Comparison of ENCODE assay signal across 23 cellular contexts in genomic region chr10:120543291-120543690, GRCh38.
"Had no signal": no experiment of that assay in that cellular context is flagged by ENCODE, and none has a peak within 500 bp of the region (broad histone marks: within the 10 kb centered on the region; RNA-seq: fewer than 3 reads in every experiment).

No MANE protein-coding gene starts in this region.

- H3K36me3 Mint-ChIP-seq: activated naive CD4-positive, alpha-beta T cell treated with anti-CD3 and anti-CD28 coated beads, Interleukin-2, amount 10 ng/mL, durations not matched to agents 7 days and 5 days; activated naive CD8-positive, alpha-beta T cell treated with anti-CD3 and anti-CD28 coated beads for 36 hours; T-cell had no signal

- ATAC-seq: activated CD8-positive, alpha-beta T cell treated with anti-CD3 and anti-CD28 coated beads for 36 hours; activated T-cell treated with anti-CD3 and anti-CD28 coated beads, Interleukin-2, amount 50 U/mL, for 72 hours; Right ventricle myocardium inferior; T-cell had no signal

- H3K4me3 Mint-ChIP-seq: activated CD8-positive, alpha-beta T cell treated with anti-CD3 and anti-CD28 coated beads for 36 hours; activated naive CD4-positive, alpha-beta T cell treated with anti-CD3 and anti-CD28 coated beads, Interleukin-2, amount 10 ng/mL, durations not matched to agents 7 days and 5 days; activated naive CD8-positive, alpha-beta T cell treated with anti-CD3 and anti-CD28 coated beads for 36 hours; activated T-cell treated with anti-CD3 and anti-CD28 coated beads, Interleukin-2, amount 50 U/mL, for 72 hours; T-cell had no signal

- H3K4me3 ChIP-seq: cardiac muscle cell, colonic mucosa, SK-N-MC had no signal

- H3K27ac Mint-ChIP-seq: activated CD8-positive, alpha-beta T cell treated with anti-CD3 and anti-CD28 coated beads for 36 hours; activated naive CD4-positive, alpha-beta T cell treated with anti-CD3 and anti-CD28 coated beads, Interleukin-2, amount 10 ng/mL, durations not matched to agents 7 days and 5 days; activated naive CD8-positive, alpha-beta T cell treated with anti-CD3 and anti-CD28 coated beads for 36 hours; activated T-cell treated with anti-CD3 and anti-CD28 coated beads, Interleukin-2, amount 50 U/mL, for 72 hours; activated T-helper 2 cell treated with anti-CD3 and anti-CD28 coated beads, Interferon-gamma antibody, Interleukin-2, Interleukin-4, amounts not matched to agents 10 μg/mL and 5 μg/mL and 100 μg/mL, durations not matched to agents 14 hours and 24 hours and 36 hours; T-cell had no signal

- DNase-seq: activated CD4-positive, CD25-positive, alpha-beta regulatory T cell; activated CD8-positive, alpha-beta memory T cell treated with anti-CD3 and anti-CD28 coated beads, Interleukin-2, amount 50 U/mL, for 4 hours; activated CD8-positive, alpha-beta T cell treated with anti-CD3 and anti-CD28 coated beads for 36 hours; activated gamma-delta T cell treated with Interleukin-2 at 50 U/mL for 16 hours; activated naive CD4-positive, alpha-beta T cell treated with anti-CD3 and anti-CD28 coated beads, Interleukin-2, amount 10 ng/mL, durations not matched to agents 7 days and 5 days; activated naive CD8-positive, alpha-beta T cell treated with anti-CD3 and anti-CD28 coated beads for 36 hours; activated T-cell treated with anti-CD3 and anti-CD28 coated beads, Interleukin-2, amount 50 U/mL, for 72 hours; brain microvascular endothelial cell; colonic mucosa; MM.1S; NCI-H1105; NCI-H1436; NCI-H1694 treated with DMSO at 0.1 percent for 48 hours; NCI-H2029 treated with DMSO at 0.1 percent for 48 hours; NCI-H526 treated with DMSO at 0.1 percent for 48 hours; RPMI8226; T-cell; T-helper 2 cell; T1000 had no signal

- H3K9me3 Mint-ChIP-seq: activated naive CD4-positive, alpha-beta T cell treated with anti-CD3 and anti-CD28 coated beads, Interleukin-2, amount 10 ng/mL, durations not matched to agents 7 days and 5 days; activated T-helper 2 cell treated with anti-CD3 and anti-CD28 coated beads, Interferon-gamma antibody, Interleukin-2, Interleukin-4, amounts not matched to agents 10 μg/mL and 5 μg/mL and 100 μg/mL, durations not matched to agents 14 hours and 24 hours and 36 hours had no signal

- H3K4me1 Mint-ChIP-seq: activated naive CD4-positive, alpha-beta T cell treated with anti-CD3 and anti-CD28 coated beads, Interleukin-2, amount 10 ng/mL, durations not matched to agents 7 days and 5 days; activated naive CD8-positive, alpha-beta T cell treated with anti-CD3 and anti-CD28 coated beads for 36 hours; T-cell had no signal

- H3K27me3 Mint-ChIP-seq: activated naive CD4-positive, alpha-beta T cell treated with anti-CD3 and anti-CD28 coated beads, Interleukin-2, amount 10 ng/mL, durations not matched to agents 7 days and 5 days had no signal
